ENCODE assay signal across 16 cellular contexts in genomic region chr2:126723281-126723815, GRCh38.
"Had no signal": no experiment of that assay in that cellular context is flagged by ENCODE, and none has a peak within 500 bp of the region (broad histone marks: within the 10 kb centered on the region; RNA-seq: fewer than 3 reads in every experiment).

No MANE protein-coding gene starts in this region.

- H3K27ac ChIP-seq: dorsolateral prefrontal cortex, gastrocnemius medialis, heart right ventricle, ovary, suprapubic skin, tibial artery, upper lobe of left lung, uterus had no signal

- H3K4me1 ChIP-seq: suprapubic skin, uterus had no signal

- ATAC-seq: left colon, natural killer cell had no signal

- H3K4me3 ChIP-seq: dorsolateral prefrontal cortex, gastrocnemius medialis, heart right ventricle, ovary, smooth muscle cell, suprapubic skin, tibial artery, upper lobe of left lung, uterus had no signal

- H3K27me3 ChIP-seq: dorsolateral prefrontal cortex, gastrocnemius medialis, heart right ventricle, ovary, suprapubic skin, tibial artery, upper lobe of left lung, uterus had no signal

- DNase-seq: cortex of kidney; dorsolateral prefrontal cortex; effector CD8-positive, alpha-beta T cell; gastrocnemius medialis; heart right ventricle; hypothalamus; left colon; natural killer cell; ovary; stimulated activated CD4-positive, alpha-beta T cell treated with anti-CD3 and anti-CD28 coated beads, Interleukin-2, amount 100 ng/mL, for 48 hours; stimulated activated naive CD4-positive, alpha-beta T cell treated with Interleukin-2 at 50 U/mL for 16 hours; tibial artery; upper lobe of left lung; uterus had no signal

- H3K36me3 ChIP-seq: gastrocnemius medialis, heart right ventricle, ovary, suprapubic skin, tibial artery, upper lobe of left lung, uterus had no signal

- H3K9me3 ChIP-seq: ovary had no signal
